In the genomic region with DNA sequence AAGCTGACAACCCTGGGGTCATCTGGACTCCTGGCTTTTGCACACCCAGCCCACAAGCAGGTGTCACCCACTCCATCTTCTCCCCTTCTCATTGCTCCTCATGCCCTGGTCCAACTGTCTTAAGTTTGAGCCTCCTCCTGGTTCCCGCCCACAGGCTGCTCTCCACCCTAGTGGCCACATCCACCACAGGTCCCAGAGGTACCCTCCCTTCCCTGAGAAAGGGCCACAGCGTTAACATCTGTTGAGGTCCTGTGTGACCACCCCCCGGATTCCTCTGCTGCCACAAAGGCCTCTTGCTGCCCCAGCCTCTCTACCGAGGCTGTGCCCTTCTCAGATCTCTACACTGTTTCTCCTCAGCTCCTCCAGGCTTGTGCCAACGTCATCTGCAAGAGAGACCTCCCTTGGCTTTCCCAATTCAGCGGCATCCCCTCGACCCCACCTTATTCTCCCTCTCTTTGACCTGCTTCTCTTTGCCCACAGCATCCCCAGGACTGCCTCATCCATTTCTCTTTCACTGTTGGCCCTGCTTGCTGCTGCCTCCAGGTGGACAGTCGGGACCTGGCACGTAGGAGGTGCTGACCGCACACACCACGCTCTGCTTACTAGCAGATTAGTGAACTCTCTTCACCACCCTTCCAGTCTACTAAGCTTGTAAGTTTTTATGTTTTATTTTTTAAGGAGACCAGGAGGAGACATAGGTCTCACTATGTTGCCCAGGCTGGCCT, we compare ENCODE assay signal across 11 cellular contexts. TPM values are rescaled to one million over a fixed set of nuclear protein-coding genes. Genes with fewer than 3 reads are reported as not detected.
A peak's percentile ranks its signal among the peaks of the same experiment; 100 is the strongest.
DNase-seq lines count a peak whose midpoint lies in the region; ATAC-seq and TF ChIP-seq lines count a peak whose summit lies in the region.
"Had no signal": no experiment of that assay in that cellular context is flagged by ENCODE, and none has a peak within 500 bp of the region (broad histone marks: within the 10 kb centered on the region; RNA-seq: fewer than 3 reads in every experiment).

No MANE protein-coding gene starts in this region.

- H3K4me3 ChIP-seq in breast epithelium, result no peak overlapping the region
- H3K4me3 ChIP-seq in fibroblast of pulmonary artery (replicated peaks; ENCODE audit: low read depth, low read length), result no peak overlapping the region
- H3K4me3 ChIP-seq: ascending aorta had no signal

- TF ChIP-seq POLR2A in breast epithelium (IDR thresholded peaks at IDR 0.05), result no peak

- POLR2A ChIA-PET in MCF 10A (lab: Yijun Ruan, JAX), result interaction anchor here (0.6 to 1.1 kb wide), 4 partner anchors 8 to 463 kb away, joined by 3 read pairs; no protein-coding TSS in a partner anchor

- no peaks in the 10 kb centered on the region for H3K36me3 ChIP-seq in breast epithelium

- H3K36me3 Mint-ChIP-seq in MCF 10A (ENCODE audit: insufficient read depth, unreplicated experiment), result peaks cover 80% of the 10 kb centered on the region
- peaks cover 57 to 75% of the 10 kb centered on the region in 2 donors for H3K36me3 Mint-ChIP-seq in stimulated activated naive B cell treated with anti-CD40 and anti-IgM and Interleukin-4, amounts not matched to agents 10 μg/mL and 1 μg/mL and 100 μg/mL, for 72 hours

- H3K9me3 Mint-ChIP-seq in MCF 10A (ENCODE audit: unreplicated experiment), result no peaks in the 10 kb centered on the region
- H3K9me3 Mint-ChIP-seq in stimulated activated naive B cell treated with anti-CD40 and anti-IgM and Interleukin-4, amounts not matched to agents 10 μg/mL and 1 μg/mL and 100 μg/mL, for 72 hours, result no peaks in the 10 kb centered on the region

- no peaks in the 10 kb centered on the region for H3K4me1 ChIP-seq in breast epithelium
- H3K4me1 ChIP-seq: ascending aorta had no signal

- H3K9me3 ChIP-seq in breast epithelium, result no peaks in the 10 kb centered on the region
- H3K9me3 ChIP-seq: ascending aorta had no signal

- no peak overlapping the region for H3K4me3 Mint-ChIP-seq in MCF 10A (ENCODE audit: unreplicated experiment)
- H3K4me3 Mint-ChIP-seq in stimulated activated naive B cell treated with anti-CD40 and anti-IgM and Interleukin-4, amounts not matched to agents 10 μg/mL and 1 μg/mL and 100 μg/mL, for 72 hours, result no peak overlapping the region

- H3K27me3 Mint-ChIP-seq in MCF 10A (ENCODE audit: insufficient read depth, unreplicated experiment), result no peaks in the 10 kb centered on the region
- no peaks in the 10 kb centered on the region for H3K27me3 Mint-ChIP-seq in stimulated activated naive B cell treated with anti-CD40 and anti-IgM and Interleukin-4, amounts not matched to agents 10 μg/mL and 1 μg/mL and 100 μg/mL, for 72 hours

- BruUV-seq in MCF 10A (replicated peaks; lab: Mats Ljungman, UMichigan), result no TSS peak

- peak; percentile 19 to 24 for ATAC-seq in stimulated activated naive B cell treated with anti-CD40 and anti-IgM and Interleukin-4, amounts not matched to agents 10 μg/mL and 1 μg/mL and 100 μg/mL, for 72 hours (replicated peaks)
- ATAC-seq in HG03457 (IDR thresholded peaks at IDR 0.05; ENCODE audit: unreplicated experiment), result no peak

- no peaks in the 10 kb centered on the region for H3K27me3 ChIP-seq in breast epithelium
- H3K27me3 ChIP-seq: ascending aorta had no signal

- DNase-seq in MCF 10A (ENCODE audit: unreplicated experiment) (peak; percentile 18), breast epithelium (ENCODE audit: low spot score in 2 of 2) (no peak), RPMI8226 (peak; percentile 24), fibroblast of pulmonary artery (ENCODE audit: low read depth) (peak; percentile 35), NCI-H1048 (lab: John Stamatoyannopoulos, UW) (no peak), NCI-H1417 treated with DMSO at 0.1 percent for 48 hours (lab: John Stamatoyannopoulos, UW) (no peak)
- DNase-seq in stimulated activated naive B cell treated with anti-CD40 and anti-IgM and Interleukin-4, amounts not matched to agents 10 μg/mL and 1 μg/mL and 100 μg/mL, for 72 hours, result no peak
- DNase-seq: DMS153; stimulated activated CD8-positive, alpha-beta memory T cell treated with anti-CD3 and anti-CD28 coated beads, Interleukin-4, amount 100 ng/mL, for 48 hours had no signal

- no peak overlapping the region for H3K27ac ChIP-seq in breast epithelium
- H3K27ac ChIP-seq: ascending aorta had no signal

- peaks cover 16% of the 10 kb centered on the region for H3K4me1 Mint-ChIP-seq in MCF 10A (ENCODE audit: insufficient read depth, unreplicated experiment)
- peaks cover 9 to 10% of the 10 kb centered on the region in 2 donors for H3K4me1 Mint-ChIP-seq in stimulated activated naive B cell treated with anti-CD40 and anti-IgM and Interleukin-4, amounts not matched to agents 10 μg/mL and 1 μg/mL and 100 μg/mL, for 72 hours

- TF ChIP-seq CTCF in MCF 10A (IDR thresholded peaks at IDR 0.05; ENCODE audit: unreplicated experiment) (no peak), breast epithelium (IDR thresholded peaks at IDR 0.05) (peak in 1 of 3 donors; percentile 29), fibroblast of pulmonary artery (IDR thresholded peaks at IDR 0.05; ENCODE audit: low read length, missing control alignments) (peak; percentile 38)

- CTCF ChIA-PET in MCF 10A (lab: Yijun Ruan, JAX), result interaction anchor here (0.5 to 3.6 kb wide), 5 partner anchors 13 to 280 kb away, joined by 3 to 20 read pairs (median 4); no protein-coding TSS in a partner anchor

- intact Hi-C loops in MCF 10A (cut with micrococcal nuclease) (no loop called here), breast epithelium (cut with DNase I; ENCODE audit: low total_unique reads) (no loop called here)

- H3K27ac Mint-ChIP-seq in MCF 10A (ENCODE audit: low read depth, unreplicated experiment), result no peak overlapping the region
- no peak overlapping the region for H3K27ac Mint-ChIP-seq in stimulated activated naive B cell treated with anti-CD40 and anti-IgM and Interleukin-4, amounts not matched to agents 10 μg/mL and 1 μg/mL and 100 μg/mL, for 72 hours

RNA-seq across cellular contexts. Expression of gene SUGP2, which starts 33.3 kb away (rescaled TPM):
- 69.1 and 75.8 TPM in 2 replicates for total RNA-seq in MCF 10A (2022)
- total RNA-seq in breast epithelium, result 10 to 100 TPM; 27.8 to 58.1 (median 56.0) TPM

RNA-seq across cellular contexts. Expression of gene ARMC6, which starts 33.3 kb away (rescaled TPM):
- 24.8 and 37.1 TPM in 2 replicates for total RNA-seq in MCF 10A (2022)
- total RNA-seq in breast epithelium, result 10 to 100 TPM; 20.3 to 29.5 (median 27.7) TPM

RNA-seq across cellular contexts. Expression of gene HOMER3, which starts 59.0 kb away (rescaled TPM):
- 57.9 and 58.9 TPM in 2 replicates for total RNA-seq in MCF 10A (2022)
- 10 to 100 TPM; 34.2 to 62.6 (median 56.6) TPM for total RNA-seq in breast epithelium

Comparison
In these comparisons a context has a peak if more than half of its experiments do, and no peak if none do; other contexts are left out.
1. DNase-seq: peak in MCF 10A (single experiment), RPMI8226 (single experiment) and fibroblast of pulmonary artery (single experiment); none in breast epithelium (0 of 2), stimulated activated naive B cell treated with anti-CD40 and anti-IgM and Interleukin-4, amounts not matched to agents 10 μg/mL and 1 μg/mL and 100 μg/mL, for 72 hours (single experiment), NCI-H1048 (single experiment) and NCI-H1417 treated with DMSO at 0.1 percent for 48 hours (single experiment).